ENCODE assay signal across 17 cellular contexts in the genomic region with DNA sequence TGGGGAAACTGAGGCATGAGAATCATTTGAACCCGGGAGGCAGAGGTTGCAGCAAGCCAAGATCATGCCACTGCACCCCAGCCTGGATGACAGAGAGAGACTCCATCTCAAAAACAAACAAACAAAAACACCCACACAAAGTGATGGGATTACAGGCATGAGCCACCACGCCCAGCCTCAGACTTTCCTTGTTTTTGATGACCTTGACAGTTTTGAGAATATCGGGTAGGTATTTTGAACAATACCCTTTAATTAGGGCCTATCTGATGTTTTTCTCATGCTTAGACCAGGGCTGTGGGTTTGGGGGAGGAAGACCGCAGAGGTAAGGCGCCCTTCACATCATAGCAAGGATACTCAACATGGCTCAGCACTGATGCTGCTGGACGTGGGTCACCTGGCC.
DNase-seq lines count a peak whose midpoint lies in the region; ATAC-seq, FAIRE-seq and TF ChIP-seq lines count a peak whose summit lies in the region.
"Had no signal": no experiment of that assay in that cellular context is flagged by ENCODE, and none has a peak within 500 bp of the region (broad histone marks: within the 10 kb centered on the region; RNA-seq: fewer than 3 reads in every experiment).

No MANE protein-coding gene starts in this region.

- intact Hi-C loops in Right ventricle myocardium inferior (cut with DNase I): no loop called here
- intact Hi-C loops in heart right ventricle (cut with DNase I): no loop called here
- intact Hi-C loops in HepG2 (cut with micrococcal nuclease; ENCODE audit: unreplicated experiment): no loop called here
- intact Hi-C loops in activated CD4-positive, alpha-beta T cell treated with anti-CD3 and anti-CD28 coated beads for 36 hours (cut with DNase I, micrococcal nuclease): no loop called here

- no peak for TF ChIP-seq RAD21 in HepG2 (CRISPR knock-in tag; IDR thresholded peaks at IDR 0.05)

- no peak overlapping the region for H3K4me3 Mint-ChIP-seq in stimulated activated memory B cell treated with anti-CD40 and anti-IgM and Interleukin-4, amounts not matched to agents 10 μg/mL and 1 μg/mL and 100 μg/mL, for 72 hours
- H3K4me3 Mint-ChIP-seq in activated CD4-positive, alpha-beta T cell treated with anti-CD3 and anti-CD28 coated beads for 36 hours: no peak overlapping the region
- H3K4me3 Mint-ChIP-seq: CD14-positive monocyte; CD4-positive, alpha-beta memory T cell; GM23338; H9 had no signal

- no peaks in the 10 kb centered on the region for H3K36me3 ChIP-seq in heart right ventricle
- H3K36me3 ChIP-seq in HepG2 (replicated peaks in 1 of 2; ENCODE audit: control insufficient read depth in 1 of 2, insufficient read depth in 2 of 2, low read length in 2 of 2): no peaks in the 10 kb centered on the region

- no peaks in the 10 kb centered on the region for H3K9me3 ChIP-seq in heart right ventricle
- H3K9me3 ChIP-seq in HepG2 (ENCODE audit: low read length): no peaks in the 10 kb centered on the region
- H3K9me3 ChIP-seq: BLaER1 had no signal

- H3K27ac Mint-ChIP-seq in stimulated activated memory B cell treated with anti-CD40 and anti-IgM and Interleukin-4, amounts not matched to agents 10 μg/mL and 1 μg/mL and 100 μg/mL, for 72 hours: peak overlapping the region; percentile 51
- no peak overlapping the region for H3K27ac Mint-ChIP-seq in activated CD4-positive, alpha-beta T cell treated with anti-CD3 and anti-CD28 coated beads for 36 hours
- H3K27ac Mint-ChIP-seq: GM23338 had no signal

- H3K9me3 Mint-ChIP-seq in stimulated activated memory B cell treated with anti-CD40 and anti-IgM and Interleukin-4, amounts not matched to agents 10 μg/mL and 1 μg/mL and 100 μg/mL, for 72 hours: no peaks in the 10 kb centered on the region
- no peaks in the 10 kb centered on the region for H3K9me3 Mint-ChIP-seq in activated CD4-positive, alpha-beta T cell treated with anti-CD3 and anti-CD28 coated beads for 36 hours (ENCODE audit: low read depth)
- H3K9me3 Mint-ChIP-seq: CD14-positive monocyte; CD4-positive, alpha-beta memory T cell; GM23338; H9 had no signal

- TF ChIP-seq POLR2A in HepG2 (IDR thresholded peaks at IDR 0.05; ENCODE audit: insufficient read depth in 1 of 2, low read depth in 2 of 2, low read length in 2 of 2): no peak

- POLR2A ChIA-PET in HepG2 (lab: Yijun Ruan, JAX): interaction anchor here (1.3 kb wide), 1 partner anchor 12 kb away, joined by 5 read pairs; no protein-coding TSS in a partner anchor
- POLR2A ChIA-PET in activated CD4-positive, alpha-beta T cell treated with anti-CD3 and anti-CD28 coated beads for 36 hours (lab: Charles Lee): no interaction called here

- H3K36me3 Mint-ChIP-seq in stimulated activated memory B cell treated with anti-CD40 and anti-IgM and Interleukin-4, amounts not matched to agents 10 μg/mL and 1 μg/mL and 100 μg/mL, for 72 hours: peaks cover 5% of the 10 kb centered on the region
- no peaks in the 10 kb centered on the region for H3K36me3 Mint-ChIP-seq in activated CD4-positive, alpha-beta T cell treated with anti-CD3 and anti-CD28 coated beads for 36 hours (ENCODE audit: low read depth)
- H3K36me3 Mint-ChIP-seq: CD14-positive monocyte; CD4-positive, alpha-beta memory T cell had no signal

- in situ Hi-C loops in HepG2 (cut with HindIII; ENCODE audit: extremely low pct_ligation_motif_present, low pct_unique_long_range_greater_than_20kb): no loop called here

- no peak for ATAC-seq in Right ventricle myocardium inferior
- ATAC-seq in heart right ventricle: no peak
- ATAC-seq in HepG2: no peak
- ATAC-seq in stimulated activated memory B cell treated with anti-CD40 and anti-IgM and Interleukin-4, amounts not matched to agents 10 μg/mL and 1 μg/mL and 100 μg/mL, for 72 hours: no peak
- ATAC-seq in activated CD4-positive, alpha-beta T cell treated with anti-CD3 and anti-CD28 coated beads for 36 hours: no peak
- ATAC-seq in HG03196 (IDR thresholded peaks at IDR 0.05; ENCODE audit: unreplicated experiment): no peak
- ATAC-seq in HG02885 (IDR thresholded peaks at IDR 0.05; ENCODE audit: poor library complexity, unreplicated experiment): no peak
- ATAC-seq: GM23338 had no signal

- H3K79me2 ChIP-seq in HepG2 (ENCODE audit: insufficient read depth, low read length): no peaks in the 10 kb centered on the region

- TF ChIP-seq EP300 in HepG2 (IDR thresholded peaks at IDR 0.05; ENCODE audit: low read depth in 2 of 2, low read length in 2 of 2) (no peak), HepG2 (CRISPR knock-in tag; IDR thresholded peaks at IDR 0.05; ENCODE audit: borderline replicate concordance) (no peak)

- 90 to 94% methylated on average over 6 of the region's 6 CpGs for WGBS in heart right ventricle, 2 donors
- 88% methylated on average over 6 of the region's 6 CpGs for WGBS in HepG2 (ENCODE audit: low lambda C conversion rate)

- no TSS peak for BruUV-seq in HepG2 (replicated peaks; lab: Mats Ljungman, UMichigan)

- TF ChIP-seq CTCF in heart right ventricle (IDR thresholded peaks at IDR 0.05) (no peak), HepG2 (CRISPR knock-in tag; IDR thresholded peaks at IDR 0.05) (no peak)

- H3K27ac ChIP-seq in heart right ventricle (no peak overlapping the region), HepG2 (ENCODE audit: extremely low read length, insufficient read depth, low read length) (no peak overlapping the region)
- H3K27ac ChIP-seq: 22Rv1, BLaER1, HL-60, KMS-11 had no signal

- H4K20me1 ChIP-seq in HepG2 (ENCODE audit: insufficient read depth, low read length): no peaks in the 10 kb centered on the region
- H4K20me1 ChIP-seq: BLaER1 had no signal

- CTCF ChIA-PET in HepG2 (lab: Yijun Ruan, JAX; ENCODE audit: low intra/inter-chr PET ratio, low total read pairs): no interaction called here
- CTCF ChIA-PET in activated CD4-positive, alpha-beta T cell treated with anti-CD3 and anti-CD28 coated beads for 36 hours (lab: Charles Lee): no interaction called here

- no peak overlapping the region for H3K4me3 ChIP-seq in heart right ventricle
- no peak overlapping the region for H3K4me3 ChIP-seq in HepG2 (replicated peaks in 1 of 3; ENCODE audit: insufficient read depth in 1 of 3, low read depth in 2 of 3, low read length in 3 of 3)
- H3K4me3 ChIP-seq: BLaER1, GM23338 had no signal

- H3K4me1 ChIP-seq in heart right ventricle (no peaks in the 10 kb centered on the region), HepG2 (ENCODE audit: insufficient read depth, low read length) (peaks cover 41% of the 10 kb centered on the region)

- no peak overlapping the region for H2AFZ ChIP-seq in HepG2 (ENCODE audit: low read length)
- H2AFZ ChIP-seq: GM23338 had no signal

- no peak overlapping the region for H3K9ac ChIP-seq in HepG2 (ENCODE audit: insufficient read depth, low read depth, low read length)
- H3K9ac ChIP-seq: BLaER1, KMS-11 had no signal

- no peak overlapping the region for H3K4me2 ChIP-seq in HepG2 (ENCODE audit: low read depth, low read length)
- H3K4me2 ChIP-seq: BLaER1, GM23338, KMS-11 had no signal

- no peaks in the 10 kb centered on the region for H3K27me3 Mint-ChIP-seq in stimulated activated memory B cell treated with anti-CD40 and anti-IgM and Interleukin-4, amounts not matched to agents 10 μg/mL and 1 μg/mL and 100 μg/mL, for 72 hours
- no peaks in the 10 kb centered on the region for H3K27me3 Mint-ChIP-seq in activated CD4-positive, alpha-beta T cell treated with anti-CD3 and anti-CD28 coated beads for 36 hours
- H3K27me3 Mint-ChIP-seq: CD4-positive, alpha-beta memory T cell had no signal

- H3K27me3 ChIP-seq in heart right ventricle (no peaks in the 10 kb centered on the region), HepG2 (ENCODE audit: control insufficient read depth in 1 of 2, insufficient read depth in 2 of 2, low read length in 2 of 2) (no peaks in the 10 kb centered on the region)
- H3K27me3 ChIP-seq: BLaER1 had no signal

- peak; percentile 8 for DNase-seq in Right ventricle myocardium inferior (ENCODE audit: missing footprints)
- no peak for DNase-seq in heart right ventricle
- DNase-seq in HepG2 (ENCODE audit: low spot score): no peak
- no peak for DNase-seq in activated CD4-positive, alpha-beta T cell treated with anti-CD3 and anti-CD28 coated beads for 36 hours
- DNase-seq: CD4-positive, alpha-beta memory T cell; DMS79; GDM1; H9 had no signal

- H3K4me1 Mint-ChIP-seq in stimulated activated memory B cell treated with anti-CD40 and anti-IgM and Interleukin-4, amounts not matched to agents 10 μg/mL and 1 μg/mL and 100 μg/mL, for 72 hours: peaks cover 23% of the 10 kb centered on the region
- no peaks in the 10 kb centered on the region for H3K4me1 Mint-ChIP-seq in activated CD4-positive, alpha-beta T cell treated with anti-CD3 and anti-CD28 coated beads for 36 hours
- H3K4me1 Mint-ChIP-seq: CD14-positive monocyte; CD4-positive, alpha-beta memory T cell had no signal

- FAIRE-seq in HepG2 (lab: Jason Lieb, UNC): no peak

TF ChIP-seq in HepG2, 621 proteins besides CTCF, POLR2A, EP300 and RAD21:
- peak; percentile 89 for TF ChIP-seq MAFF (IDR thresholded peaks at IDR 0.05; ENCODE audit: low read depth, low read length)
- TF ChIP-seq MAFK (conservative IDR thresholded peaks at IDR 0.05 in 1 of 2, IDR thresholded peaks at IDR 0.05 in 1 of 2; ENCODE audit: low read length in 2 of 2): peak; percentile 93 to 94
- no peak for TF ChIP-seq MED8 (CRISPR knock-in tag; IDR thresholded peaks at IDR 0.05; ENCODE audit: insufficient replicate concordance)
- no peak for TF ChIP-seq TCF12 (IDR thresholded peaks at IDR 0.05)
- no peak for TF ChIP-seq TCF12 (CRISPR knock-in tag; IDR thresholded peaks at IDR 0.05)
- TF ChIP-seq KDM1A (CRISPR knock-in tag; IDR thresholded peaks at IDR 0.05): no peak
TF ChIP-seq in HepG2: peak in this region for 2.
